20 cellular contexts compared by ENCODE assay signal in the genomic region with DNA sequence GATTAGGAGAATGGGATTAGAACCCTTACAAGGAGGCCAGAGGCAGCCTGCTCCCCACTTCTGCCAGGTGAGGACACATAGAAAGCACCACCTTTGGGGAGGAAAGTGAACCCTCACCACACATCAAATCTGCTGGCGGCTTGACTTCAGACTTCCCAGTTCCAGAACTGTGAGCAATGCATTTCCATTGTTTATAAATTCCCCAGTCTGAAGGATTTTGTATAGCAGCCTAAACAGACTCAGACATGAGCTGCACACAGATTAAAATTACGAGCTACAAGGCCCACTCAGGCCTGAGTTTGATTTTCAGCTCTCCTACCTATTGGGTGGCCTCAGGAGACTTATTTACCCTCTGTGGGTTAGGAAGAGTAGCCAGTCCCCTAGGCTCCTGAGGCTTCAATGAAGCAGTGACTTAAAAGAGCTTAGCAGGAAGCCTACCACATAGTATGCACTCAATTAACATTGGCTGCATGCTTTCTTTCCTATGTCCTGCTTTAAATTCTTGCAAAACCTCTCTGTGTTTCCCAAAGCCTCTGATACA.
"Had no signal": no experiment of that assay in that cellular context is flagged by ENCODE, and none has a peak within 500 bp of the region (broad histone marks: within the 10 kb centered on the region; RNA-seq: fewer than 3 reads in every experiment).

No MANE protein-coding gene starts in this region.

- H3K9me3 ChIP-seq: breast epithelium, left lung, spleen, tibial nerve had no signal

- H3K36me3 Mint-ChIP-seq: activated naive CD4-positive, alpha-beta T cell treated with anti-CD3 and anti-CD28 coated beads, Interleukin-2, amount 50 U/mL, for 24 hours; immature natural killer cell; natural killer cell treated with Interleukin-12 subunit alpha and Interleukin-12 subunit beta and Interleukin-15 and Interleukin-18, amount 100 ng/mL, for 72 hours had no signal

- H3K27ac Mint-ChIP-seq: activated CD4-positive, alpha-beta memory T cell treated with anti-CD3 and anti-CD28 coated beads, Interleukin-2, amount 10 ng/mL, durations not matched to agents 7 days and 5 days; activated CD4-positive, alpha-beta T cell treated with anti-CD3 and anti-CD28 coated beads, Interleukin-2, amount 10 ng/mL, durations not matched to agents 24 days and 14 days; activated naive CD4-positive, alpha-beta T cell treated with anti-CD3 and anti-CD28 coated beads, Interleukin-2, amount 50 U/mL, for 24 hours; immature natural killer cell; natural killer cell treated with Interleukin-12 subunit alpha and Interleukin-12 subunit beta and Interleukin-15 and Interleukin-18, amount 100 ng/mL, for 72 hours; progenitor cell of endocrine pancreas; stimulated activated naive CD8-positive, alpha-beta T cell treated with anti-CD3 and anti-CD28 coated beads, Interleukin-15, Interleukin-2, amounts not matched to agents 100 ng/mL and 50 ng/mL, for 24 hours; T-helper 1 cell treated with Interleukin-12 subunit alpha and Interleukin-12 subunit beta and Interleukin-4 antibody, amounts not matched to agents 30 μg/mL and 1 μg/mL, for 36 hours had no signal

- H3K9me3 Mint-ChIP-seq: activated CD4-positive, alpha-beta memory T cell treated with anti-CD3 and anti-CD28 coated beads, Interleukin-2, amount 10 ng/mL, durations not matched to agents 7 days and 5 days; activated CD4-positive, alpha-beta T cell treated with anti-CD3 and anti-CD28 coated beads, Interleukin-2, amount 10 ng/mL, durations not matched to agents 24 days and 14 days; activated naive CD4-positive, alpha-beta T cell treated with anti-CD3 and anti-CD28 coated beads, Interleukin-2, amount 50 U/mL, for 24 hours; immature natural killer cell; natural killer cell treated with Interleukin-12 subunit alpha and Interleukin-12 subunit beta and Interleukin-15 and Interleukin-18, amount 100 ng/mL, for 72 hours; stimulated activated naive CD8-positive, alpha-beta T cell treated with anti-CD3 and anti-CD28 coated beads, Interleukin-15, Interleukin-2, amounts not matched to agents 100 ng/mL and 50 ng/mL, for 24 hours; T-helper 1 cell treated with Interleukin-12 subunit alpha and Interleukin-12 subunit beta and Interleukin-4 antibody, amounts not matched to agents 30 μg/mL and 1 μg/mL, for 36 hours had no signal

- H3K4me3 ChIP-seq: breast epithelium, left lung, spleen, tibial nerve had no signal

- H3K4me1 Mint-ChIP-seq: activated CD4-positive, alpha-beta memory T cell treated with anti-CD3 and anti-CD28 coated beads, Interleukin-2, amount 10 ng/mL, durations not matched to agents 7 days and 5 days; activated CD4-positive, alpha-beta T cell treated with anti-CD3 and anti-CD28 coated beads, Interleukin-2, amount 10 ng/mL, durations not matched to agents 24 days and 14 days; activated naive CD4-positive, alpha-beta T cell treated with anti-CD3 and anti-CD28 coated beads, Interleukin-2, amount 50 U/mL, for 24 hours; immature natural killer cell had no signal

- ATAC-seq: activated CD4-positive, CD25-positive, alpha-beta regulatory T cell treated with anti-CD3 and anti-CD28 coated beads, Interleukin-2, amount 50 U/mL, for 24 hours; left lung; natural killer cell treated with Interleukin-12 subunit alpha and Interleukin-12 subunit beta and Interleukin-15 and Interleukin-18, amount 100 ng/mL, for 72 hours had no signal

- H3K4me1 ChIP-seq: breast epithelium, left lung, spleen had no signal

- H3K27ac ChIP-seq: epithelial cell of prostate, left lung, spleen, tibial nerve had no signal

- H3K36me3 ChIP-seq: breast epithelium, left lung, spleen, tibial nerve had no signal

- H3K4me3 Mint-ChIP-seq: activated CD4-positive, alpha-beta memory T cell treated with anti-CD3 and anti-CD28 coated beads, Interleukin-2, amount 10 ng/mL, durations not matched to agents 7 days and 5 days; activated CD4-positive, alpha-beta T cell treated with anti-CD3 and anti-CD28 coated beads, Interleukin-2, amount 10 ng/mL, durations not matched to agents 24 days and 14 days; activated naive CD4-positive, alpha-beta T cell treated with anti-CD3 and anti-CD28 coated beads, Interleukin-2, amount 50 U/mL, for 24 hours; immature natural killer cell; natural killer cell treated with Interleukin-12 subunit alpha and Interleukin-12 subunit beta and Interleukin-15 and Interleukin-18, amount 100 ng/mL, for 72 hours; stimulated activated naive CD8-positive, alpha-beta T cell treated with anti-CD3 and anti-CD28 coated beads, Interleukin-15, Interleukin-2, amounts not matched to agents 100 ng/mL and 50 ng/mL, for 24 hours; T-helper 1 cell treated with Interleukin-12 subunit alpha and Interleukin-12 subunit beta and Interleukin-4 antibody, amounts not matched to agents 30 μg/mL and 1 μg/mL, for 36 hours had no signal

- DNase-seq: activated CD4-positive, alpha-beta memory T cell treated with anti-CD3 and anti-CD28 coated beads, Interleukin-2, amount 10 ng/mL, durations not matched to agents 7 days and 5 days; activated CD4-positive, alpha-beta T cell treated with anti-CD3 and anti-CD28 coated beads, Interleukin-2, amount 10 ng/mL, durations not matched to agents 24 days and 14 days; activated gamma-delta T cell treated with Interleukin-2 at 50 U/mL for 16 hours; anterior cingulate cortex; cortex of kidney; immature natural killer cell; left lung; midbrain; retina; spleen; stimulated activated CD4-positive, alpha-beta T cell treated with anti-CD3 and anti-CD28 coated beads, Interleukin-4, amount 100 ng/mL, for 4 hours had no signal

- H3K27me3 ChIP-seq: breast epithelium, left lung, tibial nerve had no signal
